In genomic region chrX:47859686-47860085, GRCh38 we compare ENCODE assay signal across 31 cellular contexts.
"Had no signal": no experiment of that assay in that cellular context is flagged by ENCODE, and none has a peak within 500 bp of the region (broad histone marks: within the 10 kb centered on the region; RNA-seq: fewer than 3 reads in every experiment).

No MANE protein-coding gene starts in this region.

- DNase-seq: activated B cell treated with CpG ODN at 0.5 μM for 24 hours; activated CD4-positive, alpha-beta memory T cell treated with anti-CD3 and anti-CD28 coated beads for 36 hours; activated CD4-positive, alpha-beta T cell treated with anti-CD3 and anti-CD28 coated beads for 4 hours; activated CD4-positive, alpha-beta T cell treated with anti-CD3 and anti-CD28 coated beads, Interleukin-2, amount 10 ng/mL, durations not matched to agents 24 days and 14 days; activated CD4-positive, alpha-beta T cell treated with anti-CD3 and anti-CD28 coated beads, Interleukin-2, amount 50 U/mL, for 1 hour; activated CD4-positive, alpha-beta T cell treated with anti-CD3 and anti-CD28 coated beads, Interleukin-2, amount 50 U/mL, for 4 hours; activated CD4-positive, CD25-positive, alpha-beta regulatory T cell treated with anti-CD3 and anti-CD28 coated beads, Interleukin-2, amount 50 U/mL, for 72 hours; activated CD8-positive, alpha-beta memory T cell treated with anti-CD3 and anti-CD28 coated beads, Interleukin-2, amount 50 U/mL, for 4 hours; activated CD8-positive, alpha-beta T cell treated with anti-CD3 and anti-CD28 coated beads for 36 hours; activated effector memory CD4-positive, alpha-beta T cell treated with anti-CD3 and anti-CD28 coated beads, Interleukin-2, amount 50 U/mL, for 16 hours; activated naive CD4-positive, alpha-beta T cell treated with anti-CD3 and anti-CD28 coated beads for 36 hours; activated naive CD8-positive, alpha-beta T cell treated with anti-CD3 and anti-CD28 coated beads, Interleukin-2, amount 10 ng/mL, durations not matched to agents 7 days and 5 days; activated naive CD8-positive, alpha-beta T cell treated with anti-CD3 and anti-CD28 coated beads, Interleukin-2, amount 50 U/mL, for 24 hours; activated T-cell treated with anti-CD3 and anti-CD28 coated beads for 4 hours; activated T-cell treated with anti-CD3 and anti-CD28 coated beads, Interleukin-2, amount 50 U/mL, for 1 hour; activated T-cell treated with anti-CD3 and anti-CD28 coated beads, Interleukin-2, amount 50 U/mL, for 4 hours; activated T-cell treated with anti-CD3 and anti-CD28 coated beads, Interleukin-2, amount 50 U/mL, for 72 hours; amygdala; anterior cingulate cortex; caudate nucleus; cerebellar nuclear complex; T-cell; T-helper 17 cell; T-helper 9 cell had no signal

- H3K9me3 Mint-ChIP-seq: activated B cell treated with CpG ODN at 0.5 μM for 24 hours; activated CD4-positive, alpha-beta memory T cell treated with anti-CD3 and anti-CD28 coated beads for 36 hours; activated CD4-positive, alpha-beta T cell treated with anti-CD3 and anti-CD28 coated beads, Interleukin-2, amount 10 ng/mL, durations not matched to agents 24 days and 14 days; activated CD8-positive, alpha-beta T cell treated with anti-CD3 and anti-CD28 coated beads for 36 hours; activated naive CD4-positive, alpha-beta T cell treated with anti-CD3 and anti-CD28 coated beads for 36 hours; activated naive CD4-positive, alpha-beta T cell treated with anti-CD3 and anti-CD28 coated beads, Interleukin-2, amount 50 U/mL, for 24 hours; activated naive CD8-positive, alpha-beta T cell treated with anti-CD3 and anti-CD28 coated beads, Interleukin-2, amount 10 ng/mL, durations not matched to agents 7 days and 5 days; activated naive CD8-positive, alpha-beta T cell treated with anti-CD3 and anti-CD28 coated beads, Interleukin-2, amount 50 U/mL, for 24 hours; activated T-cell treated with anti-CD3 and anti-CD28 coated beads, Interleukin-2, amount 50 U/mL, for 4 hours; activated T-cell treated with anti-CD3 and anti-CD28 coated beads, Interleukin-2, amount 50 U/mL, for 72 hours; activated T-helper 1 cell treated with anti-CD3 and anti-CD28 coated beads, Interleukin-12 subunit alpha, Interleukin-12 subunit beta, Interleukin-2, Interleukin-4 antibody, amounts not matched to agents 30 ng/mL and 10 ng/mL and 1 ng/mL, durations not matched to agents 14 hours and 24 hours and 36 hours; activated T-helper 17 cell treated with anti-CD3 and anti-CD28 coated beads, Interleukin-2, amount 50 U/mL, for 72 hours; central memory CD8-positive, alpha-beta T cell; T-cell; T-helper 2 cell treated with Interferon-gamma antibody and Interleukin-4, amounts not matched to agents 5 μg/mL and 100 μg/mL, for 36 hours had no signal

- H3K4me3 Mint-ChIP-seq: activated B cell treated with CpG ODN at 0.5 μM for 24 hours; activated CD4-positive, alpha-beta memory T cell treated with anti-CD3 and anti-CD28 coated beads for 36 hours; activated CD4-positive, alpha-beta T cell treated with anti-CD3 and anti-CD28 coated beads, Interleukin-2, amount 10 ng/mL, durations not matched to agents 24 days and 14 days; activated CD8-positive, alpha-beta T cell treated with anti-CD3 and anti-CD28 coated beads for 36 hours; activated naive CD4-positive, alpha-beta T cell treated with anti-CD3 and anti-CD28 coated beads for 36 hours; activated naive CD4-positive, alpha-beta T cell treated with anti-CD3 and anti-CD28 coated beads, Interleukin-2, amount 50 U/mL, for 24 hours; activated naive CD8-positive, alpha-beta T cell; activated naive CD8-positive, alpha-beta T cell treated with anti-CD3 and anti-CD28 coated beads, Interleukin-2, amount 10 ng/mL, durations not matched to agents 7 days and 5 days; activated naive CD8-positive, alpha-beta T cell treated with anti-CD3 and anti-CD28 coated beads, Interleukin-2, amount 50 U/mL, for 24 hours; activated T-cell treated with anti-CD3 and anti-CD28 coated beads, Interleukin-2, amount 50 U/mL, for 4 hours; activated T-cell treated with anti-CD3 and anti-CD28 coated beads, Interleukin-2, amount 50 U/mL, for 72 hours; activated T-helper 1 cell treated with anti-CD3 and anti-CD28 coated beads, Interleukin-12 subunit alpha, Interleukin-12 subunit beta, Interleukin-2, Interleukin-4 antibody, amounts not matched to agents 30 ng/mL and 10 ng/mL and 1 ng/mL, durations not matched to agents 14 hours and 24 hours and 36 hours; activated T-helper 17 cell treated with anti-CD3 and anti-CD28 coated beads, Interleukin-2, amount 50 U/mL, for 72 hours; brain; central memory CD8-positive, alpha-beta T cell; T-cell; T-helper 17 cell; T-helper 2 cell treated with Interferon-gamma antibody and Interleukin-4, amounts not matched to agents 5 μg/mL and 100 μg/mL, for 36 hours had no signal

- ATAC-seq: activated CD8-positive, alpha-beta T cell treated with anti-CD3 and anti-CD28 coated beads for 36 hours; activated naive CD8-positive, alpha-beta T cell treated with anti-CD3 and anti-CD28 coated beads, Interleukin-2, amount 50 U/mL, for 24 hours; activated T-cell treated with anti-CD3 and anti-CD28 coated beads, Interleukin-2, amount 50 U/mL, for 4 hours; activated T-cell treated with anti-CD3 and anti-CD28 coated beads, Interleukin-2, amount 50 U/mL, for 72 hours; activated T-helper 17 cell treated with anti-CD3 and anti-CD28 coated beads, Interleukin-2, amount 50 U/mL, for 72 hours; T-cell; T-helper 17 cell had no signal

- H3K27ac Mint-ChIP-seq: activated B cell treated with CpG ODN at 0.5 μM for 24 hours; activated CD4-positive, alpha-beta memory T cell treated with anti-CD3 and anti-CD28 coated beads for 36 hours; activated CD4-positive, alpha-beta T cell treated with anti-CD3 and anti-CD28 coated beads, Interleukin-2, amount 10 ng/mL, durations not matched to agents 24 days and 14 days; activated CD8-positive, alpha-beta T cell treated with anti-CD3 and anti-CD28 coated beads for 36 hours; activated naive CD4-positive, alpha-beta T cell treated with anti-CD3 and anti-CD28 coated beads for 36 hours; activated naive CD4-positive, alpha-beta T cell treated with anti-CD3 and anti-CD28 coated beads, Interleukin-2, amount 50 U/mL, for 24 hours; activated naive CD8-positive, alpha-beta T cell; activated naive CD8-positive, alpha-beta T cell treated with anti-CD3 and anti-CD28 coated beads, Interleukin-2, amount 10 ng/mL, durations not matched to agents 7 days and 5 days; activated naive CD8-positive, alpha-beta T cell treated with anti-CD3 and anti-CD28 coated beads, Interleukin-2, amount 50 U/mL, for 24 hours; activated T-cell treated with anti-CD3 and anti-CD28 coated beads, Interleukin-2, amount 50 U/mL, for 72 hours; activated T-helper 1 cell treated with anti-CD3 and anti-CD28 coated beads, Interleukin-12 subunit alpha, Interleukin-12 subunit beta, Interleukin-2, Interleukin-4 antibody, amounts not matched to agents 30 ng/mL and 10 ng/mL and 1 ng/mL, durations not matched to agents 14 hours and 24 hours and 36 hours; activated T-helper 17 cell treated with anti-CD3 and anti-CD28 coated beads, Interleukin-2, amount 50 U/mL, for 72 hours; brain; T-cell; T-helper 17 cell; T-helper 2 cell treated with Interferon-gamma antibody and Interleukin-4, amounts not matched to agents 5 μg/mL and 100 μg/mL, for 36 hours had no signal

- H3K4me1 Mint-ChIP-seq: activated B cell treated with CpG ODN at 0.5 μM for 24 hours; activated naive CD4-positive, alpha-beta T cell treated with anti-CD3 and anti-CD28 coated beads, Interleukin-2, amount 50 U/mL, for 24 hours; activated naive CD8-positive, alpha-beta T cell treated with anti-CD3 and anti-CD28 coated beads, Interleukin-2, amount 10 ng/mL, durations not matched to agents 7 days and 5 days; activated naive CD8-positive, alpha-beta T cell treated with anti-CD3 and anti-CD28 coated beads, Interleukin-2, amount 50 U/mL, for 24 hours; activated T-helper 17 cell treated with anti-CD3 and anti-CD28 coated beads, Interleukin-2, amount 50 U/mL, for 72 hours; brain; central memory CD8-positive, alpha-beta T cell; T-cell had no signal

- H3K27me3 Mint-ChIP-seq: activated B cell treated with CpG ODN at 0.5 μM for 24 hours; activated CD4-positive, alpha-beta memory T cell treated with anti-CD3 and anti-CD28 coated beads for 36 hours; activated CD4-positive, alpha-beta T cell treated with anti-CD3 and anti-CD28 coated beads, Interleukin-2, amount 10 ng/mL, durations not matched to agents 24 days and 14 days; activated CD8-positive, alpha-beta T cell treated with anti-CD3 and anti-CD28 coated beads for 36 hours; activated naive CD4-positive, alpha-beta T cell treated with anti-CD3 and anti-CD28 coated beads, Interleukin-2, amount 50 U/mL, for 24 hours; activated naive CD8-positive, alpha-beta T cell; activated naive CD8-positive, alpha-beta T cell treated with anti-CD3 and anti-CD28 coated beads, Interleukin-2, amount 10 ng/mL, durations not matched to agents 7 days and 5 days; activated naive CD8-positive, alpha-beta T cell treated with anti-CD3 and anti-CD28 coated beads, Interleukin-2, amount 50 U/mL, for 24 hours; activated T-helper 17 cell treated with anti-CD3 and anti-CD28 coated beads, Interleukin-2, amount 50 U/mL, for 72 hours; brain; central memory CD8-positive, alpha-beta T cell; T-helper 17 cell had no signal
